1 cellular context compared by ENCODE assay signal in the genomic region with DNA sequence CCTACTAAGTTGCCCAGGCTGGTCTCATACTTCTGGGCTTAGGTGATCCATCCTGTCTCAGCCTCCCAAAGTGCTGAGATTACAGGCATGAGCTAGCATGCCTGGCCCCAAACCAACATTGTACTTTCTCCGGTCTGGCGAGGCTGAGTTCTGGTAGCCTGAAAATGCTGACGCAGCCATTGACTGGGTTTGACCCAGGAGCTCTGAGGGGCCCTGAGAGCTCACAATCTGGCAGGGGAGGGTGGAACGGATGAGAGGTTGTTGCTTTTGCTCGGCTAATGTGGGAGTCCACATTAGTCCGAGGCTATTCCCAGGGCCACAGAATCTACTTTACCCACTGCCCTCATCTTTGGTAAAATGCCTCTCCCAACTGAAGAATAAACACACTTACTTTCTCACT.
TF ChIP-seq lines count a peak whose summit lies in the region.

No MANE protein-coding gene starts in this region.

TF ChIP-seq in HCT116, 20 proteins besides CTCF, POLR2A, EP300 and RAD21 (continued from another document):
- TF ChIP-seq, protein P1, sequence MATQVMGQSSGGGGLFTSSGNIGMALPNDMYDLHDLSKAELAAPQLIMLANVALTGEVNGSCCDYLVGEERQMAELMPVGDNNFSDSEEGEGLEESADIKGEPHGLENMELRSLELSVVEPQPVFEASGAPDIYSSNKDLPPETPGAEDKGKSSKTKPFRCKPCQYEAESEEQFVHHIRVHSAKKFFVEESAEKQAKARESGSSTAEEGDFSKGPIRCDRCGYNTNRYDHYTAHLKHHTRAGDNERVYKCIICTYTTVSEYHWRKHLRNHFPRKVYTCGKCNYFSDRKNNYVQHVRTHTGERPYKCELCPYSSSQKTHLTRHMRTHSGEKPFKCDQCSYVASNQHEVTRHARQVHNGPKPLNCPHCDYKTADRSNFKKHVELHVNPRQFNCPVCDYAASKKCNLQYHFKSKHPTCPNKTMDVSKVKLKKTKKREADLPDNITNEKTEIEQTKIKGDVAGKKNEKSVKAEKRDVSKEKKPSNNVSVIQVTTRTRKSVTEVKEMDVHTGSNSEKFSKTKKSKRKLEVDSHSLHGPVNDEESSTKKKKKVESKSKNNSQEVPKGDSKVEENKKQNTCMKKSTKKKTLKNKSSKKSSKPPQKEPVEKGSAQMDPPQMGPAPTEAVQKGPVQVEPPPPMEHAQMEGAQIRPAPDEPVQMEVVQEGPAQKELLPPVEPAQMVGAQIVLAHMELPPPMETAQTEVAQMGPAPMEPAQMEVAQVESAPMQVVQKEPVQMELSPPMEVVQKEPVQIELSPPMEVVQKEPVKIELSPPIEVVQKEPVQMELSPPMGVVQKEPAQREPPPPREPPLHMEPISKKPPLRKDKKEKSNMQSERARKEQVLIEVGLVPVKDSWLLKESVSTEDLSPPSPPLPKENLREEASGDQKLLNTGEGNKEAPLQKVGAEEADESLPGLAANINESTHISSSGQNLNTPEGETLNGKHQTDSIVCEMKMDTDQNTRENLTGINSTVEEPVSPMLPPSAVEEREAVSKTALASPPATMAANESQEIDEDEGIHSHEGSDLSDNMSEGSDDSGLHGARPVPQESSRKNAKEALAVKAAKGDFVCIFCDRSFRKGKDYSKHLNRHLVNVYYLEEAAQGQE (IDR thresholded peaks at IDR 0.05; ENCODE audit: low read depth) = no peak
- TF ChIP-seq, protein P2, sequence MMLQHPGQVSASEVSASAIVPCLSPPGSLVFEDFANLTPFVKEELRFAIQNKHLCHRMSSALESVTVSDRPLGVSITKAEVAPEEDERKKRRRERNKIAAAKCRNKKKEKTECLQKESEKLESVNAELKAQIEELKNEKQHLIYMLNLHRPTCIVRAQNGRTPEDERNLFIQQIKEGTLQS (IDR thresholded peaks at IDR 0.05) = no peak
- no peak for TF ChIP-seq EGR1 (IDR thresholded peaks at IDR 0.05; ENCODE audit: low read depth)
- no peak for TF ChIP-seq SP1 (IDR thresholded peaks at IDR 0.05; ENCODE audit: low read depth)
- TF ChIP-seq, protein P3, sequence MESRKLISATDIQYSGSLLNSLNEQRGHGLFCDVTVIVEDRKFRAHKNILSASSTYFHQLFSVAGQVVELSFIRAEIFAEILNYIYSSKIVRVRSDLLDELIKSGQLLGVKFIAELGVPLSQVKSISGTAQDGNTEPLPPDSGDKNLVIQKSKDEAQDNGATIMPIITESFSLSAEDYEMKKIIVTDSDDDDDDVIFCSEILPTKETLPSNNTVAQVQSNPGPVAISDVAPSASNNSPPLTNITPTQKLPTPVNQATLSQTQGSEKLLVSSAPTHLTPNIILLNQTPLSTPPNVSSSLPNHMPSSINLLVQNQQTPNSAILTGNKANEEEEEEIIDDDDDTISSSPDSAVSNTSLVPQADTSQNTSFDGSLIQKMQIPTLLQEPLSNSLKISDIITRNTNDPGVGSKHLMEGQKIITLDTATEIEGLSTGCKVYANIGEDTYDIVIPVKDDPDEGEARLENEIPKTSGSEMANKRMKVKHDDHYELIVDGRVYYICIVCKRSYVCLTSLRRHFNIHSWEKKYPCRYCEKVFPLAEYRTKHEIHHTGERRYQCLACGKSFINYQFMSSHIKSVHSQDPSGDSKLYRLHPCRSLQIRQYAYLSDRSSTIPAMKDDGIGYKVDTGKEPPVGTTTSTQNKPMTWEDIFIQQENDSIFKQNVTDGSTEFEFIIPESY (IDR thresholded peaks at IDR 0.05; ENCODE audit: extremely low read depth, insufficient replicate concordance, low read length) = no peak
- TF ChIP-seq SRF (IDR thresholded peaks at IDR 0.05; ENCODE audit: low read depth) = no peak
